ENCODE assay signal across 11 cellular contexts in genomic region chr12:89980236-89980635, GRCh38.
DNase-seq lines count a peak whose midpoint lies in the region; ATAC-seq and TF ChIP-seq lines count a peak whose summit lies in the region.
"Had no signal": no experiment of that assay in that cellular context is flagged by ENCODE, and none has a peak within 500 bp of the region (broad histone marks: within the 10 kb centered on the region; RNA-seq: fewer than 3 reads in every experiment).

No MANE protein-coding gene starts in this region.

- H3K79me2 ChIP-seq in mammary epithelial cell (ENCODE audit: insufficient read depth, low read length) = no peaks in the 10 kb centered on the region

- H3K4me1 ChIP-seq in mammary epithelial cell (ENCODE audit: insufficient read depth, low read length) = peaks cover 8% of the 10 kb centered on the region
- H3K4me1 ChIP-seq: foreskin keratinocyte had no signal

- ATAC-seq in left lobe of liver = peak; percentile 44
- ATAC-seq in stimulated activated effector memory CD8-positive, alpha-beta T cell treated with anti-CD3 and anti-CD28 coated beads, Interleukin-12 subunit alpha, Interleukin-12 subunit beta, amount 100 ng/mL, for 72 hours = no peak
- ATAC-seq: foreskin keratinocyte had no signal

- H3K36me3 Mint-ChIP-seq in stimulated activated effector memory CD8-positive, alpha-beta T cell treated with anti-CD3 and anti-CD28 coated beads, Interleukin-12 subunit alpha, Interleukin-12 subunit beta, amount 100 ng/mL, for 72 hours = no peaks in the 10 kb centered on the region

- H3K36me3 ChIP-seq in mammary epithelial cell (ENCODE audit: insufficient read depth, low read length) = no peaks in the 10 kb centered on the region

- dilution Hi-C loops in mammary epithelial cell (cut with HindIII; ENCODE audit: low sequenced_read_pairs) = no loop called here

- H3K27me3 ChIP-seq in mammary epithelial cell (ENCODE audit: insufficient read depth, low read length) = no peaks in the 10 kb centered on the region
- H3K27me3 ChIP-seq: foreskin keratinocyte had no signal

- no peak overlapping the region for H3K27ac ChIP-seq in mammary epithelial cell (ENCODE audit: insufficient read depth, low read depth, low read length)
- H3K27ac ChIP-seq: foreskin keratinocyte had no signal

- no peaks in the 10 kb centered on the region for H4K20me1 ChIP-seq in mammary epithelial cell (ENCODE audit: insufficient read depth, low read length)

- no peak overlapping the region for H3K9ac ChIP-seq in mammary epithelial cell (ENCODE audit: insufficient read depth, low read length)

- H3K4me3 Mint-ChIP-seq in stimulated activated effector memory CD8-positive, alpha-beta T cell treated with anti-CD3 and anti-CD28 coated beads, Interleukin-12 subunit alpha, Interleukin-12 subunit beta, amount 100 ng/mL, for 72 hours = no peak overlapping the region
- H3K4me3 Mint-ChIP-seq: B cell had no signal

- H3K9me3 ChIP-seq in mammary epithelial cell (replicated peaks; ENCODE audit: insufficient read depth, low read length) = no peaks in the 10 kb centered on the region

- in situ Hi-C loops in mammary epithelial cell (cut with MboI; ENCODE audit: low sequenced_read_pairs in 2 of 2) = no loop called here

- DNase-seq in AG08395 (ENCODE audit: low spot score) = peak; percentile 55
- peak; percentile 35 to 50 for DNase-seq in Kasumi-1 (lab: John Stamatoyannopoulos, UW)
- DNase-seq in mammary epithelial cell = peak; percentile 41
- no peak for DNase-seq in left lobe of liver (ENCODE audit: low spot score)
- no peak for DNase-seq in stimulated activated effector memory CD8-positive, alpha-beta T cell treated with anti-CD3 and anti-CD28 coated beads, Interleukin-12 subunit alpha, Interleukin-12 subunit beta, amount 100 ng/mL, for 72 hours (ENCODE audit: low spot score in 2 of 2)
- no peak for DNase-seq in KG1 (lab: John Stamatoyannopoulos, UW)
- DNase-seq in NCI-H524 (lab: John Stamatoyannopoulos, UW) = no peak
- no peak for DNase-seq in activated CD4-positive, CD25-positive, alpha-beta regulatory T cell (lab: John Stamatoyannopoulos, UW)
- DNase-seq: stimulated activated naive CD4-positive, alpha-beta T cell treated with Interleukin-2 at 50 U/mL for 16 hours had no signal

- H3K4me2 ChIP-seq in mammary epithelial cell (ENCODE audit: insufficient read depth, low read depth, low read length) = no peak overlapping the region

- BruUV-seq in mammary epithelial cell (replicated peaks; lab: Mats Ljungman, UMichigan) = no TSS peak

- peak overlapping the region; percentile 50 for H2AFZ ChIP-seq in mammary epithelial cell (ENCODE audit: low read depth, low read length)

- intact Hi-C loops in mammary epithelial cell (cut with micrococcal nuclease) = no loop called here

- H3K9me3 Mint-ChIP-seq in stimulated activated effector memory CD8-positive, alpha-beta T cell treated with anti-CD3 and anti-CD28 coated beads, Interleukin-12 subunit alpha, Interleukin-12 subunit beta, amount 100 ng/mL, for 72 hours = peaks cover 2% of the 10 kb centered on the region

- no peak for TF ChIP-seq CTCF in mammary epithelial cell (conservative IDR thresholded peaks at IDR 0.05 in 1 of 2, IDR thresholded peaks at IDR 0.05 in 1 of 2; ENCODE audit: extremely low read depth in 1 of 2, insufficient read depth in 1 of 2, low read depth in 1 of 2, low read length in 2 of 2)

- H3K4me1 Mint-ChIP-seq in stimulated activated effector memory CD8-positive, alpha-beta T cell treated with anti-CD3 and anti-CD28 coated beads, Interleukin-12 subunit alpha, Interleukin-12 subunit beta, amount 100 ng/mL, for 72 hours = peaks cover 13% of the 10 kb centered on the region

- WGBS in mammary epithelial cell (ENCODE audit: low coverage, missing lambda C conversion rate) = 100% methylated on average over 3 of the region's 3 CpGs

- H3K27ac Mint-ChIP-seq in stimulated activated effector memory CD8-positive, alpha-beta T cell treated with anti-CD3 and anti-CD28 coated beads, Interleukin-12 subunit alpha, Interleukin-12 subunit beta, amount 100 ng/mL, for 72 hours = no peak overlapping the region
- H3K27ac Mint-ChIP-seq: B cell had no signal

- H3K4me3 ChIP-seq in mammary epithelial cell (replicated peaks in 1 of 3; ENCODE audit: insufficient read depth in 1 of 3, low read depth in 2 of 3, low read length in 3 of 3) = no peak overlapping the region

- CTCF ChIA-PET in mammary epithelial cell (lab: Charles Lee; ENCODE audit: low non-redundant PET) = no interaction called here

Comparison
In these comparisons a context has a peak if more than half of its experiments do, and no peak if none do; other contexts are left out.
1. DNase-seq: peak in AG08395 (single experiment), Kasumi-1 (2 of 2) and mammary epithelial cell (single experiment); none in left lobe of liver (single experiment), stimulated activated effector memory CD8-positive, alpha-beta T cell treated with anti-CD3 and anti-CD28 coated beads, Interleukin-12 subunit alpha, Interleukin-12 subunit beta, amount 100 ng/mL, for 72 hours (0 of 2), KG1 (single experiment), NCI-H524 (0 of 2) and activated CD4-positive, CD25-positive, alpha-beta regulatory T cell (0 of 4).